Comparison of ENCODE assay signal across 8 cellular contexts in the genomic region with DNA sequence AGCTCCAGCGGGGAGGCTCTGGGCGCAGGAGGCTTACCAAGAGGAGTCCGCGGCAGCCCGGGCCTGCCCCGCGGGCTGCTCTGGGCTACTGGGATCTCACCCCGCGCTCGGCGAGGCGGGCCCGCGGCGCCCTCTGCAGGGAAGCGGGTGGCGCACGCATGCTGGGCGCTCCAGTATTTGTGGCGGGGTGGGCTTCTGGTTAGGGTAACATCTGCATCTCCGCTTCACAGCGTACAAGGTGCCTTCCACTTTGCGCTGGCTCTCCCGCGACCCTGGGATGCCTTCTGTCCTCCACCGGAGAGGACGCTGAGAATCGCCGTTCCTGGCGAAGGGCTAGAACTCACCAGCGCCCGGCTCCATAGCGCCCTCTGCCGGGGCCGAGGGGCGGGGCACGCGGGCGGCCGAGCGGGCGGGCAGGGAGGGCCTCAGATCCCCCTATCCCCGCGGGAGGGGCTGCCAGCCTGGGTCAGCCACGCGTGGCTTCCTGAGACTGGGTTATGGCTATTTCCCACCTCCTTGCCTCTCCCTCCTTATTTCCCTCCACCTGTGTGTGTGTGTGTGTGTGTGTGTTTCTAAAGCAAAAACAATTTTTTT. TPM values are rescaled to one million over a fixed set of nuclear protein-coding genes. Genes with fewer than 3 reads are reported as not detected.
DNase-seq lines count a peak whose midpoint lies in the region; ATAC-seq lines count a peak whose summit lies in the region.

No MANE protein-coding gene starts in this region.

- no peaks in the 10 kb centered on the region for H3K27me3 ChIP-seq in BLaER1 treated with 17β-estradiol and CSF1 and Interleukin-3, amounts not matched to agents 10 nM and 100 nM
- no peaks in the 10 kb centered on the region for H3K27me3 ChIP-seq in ectodermal cell (ENCODE audit: control insufficient read depth, insufficient read depth, low read length, poor library complexity, severe bottlenecking)

- WGBS in ectodermal cell, 2 experiments = 2% methylated on average over 44 to 46 of the region's 46 CpGs

- H3K4me3 ChIP-seq in BLaER1 treated with 17β-estradiol and CSF1 and Interleukin-3, amounts not matched to agents 10 nM and 100 nM = peak overlapping the region; percentile 58 to 73 (median 64)
- peak overlapping the region; percentile 57 for H3K4me3 ChIP-seq in ectodermal cell (ENCODE audit: insufficient read depth, low read depth, low read length)

- H4K20me1 ChIP-seq in BLaER1 treated with 17β-estradiol and CSF1 and Interleukin-3, amounts not matched to agents 10 nM and 100 nM = no peaks in the 10 kb centered on the region

- DNase-seq in NCI-H526 (lab: John Stamatoyannopoulos, UW) (peak; percentile 70 to 94), lung microvascular endothelial cell (ENCODE audit: low read depth in 2 of 2) (peak; percentile 56 to 76)
- DNase-seq in activated CD4-positive, alpha-beta T cell treated with anti-CD3 and anti-CD28 coated beads, Interleukin-2, amount 50 U/mL, for 48 hours = peak; percentile 80 to 83
- peak; percentile 66 to 78 (median 66) for DNase-seq in stimulated activated CD4-positive, alpha-beta T cell treated with anti-CD3 and anti-CD28 coated beads, TNF-alpha, amount 100 ng/mL, for 48 hours (ENCODE audit: low read depth in 3 of 3)

- H3K9ac ChIP-seq in BLaER1 treated with 17β-estradiol and CSF1 and Interleukin-3, amounts not matched to agents 10 nM and 100 nM = peak overlapping the region; percentile 68 to 85 (median 79)

- H3K27ac ChIP-seq in BLaER1 treated with 17β-estradiol and CSF1 and Interleukin-3, amounts not matched to agents 10 nM and 100 nM = peak overlapping the region; percentile 51 to 83 (median 65); a peak in 21 of 22 replicates
- H3K27ac ChIP-seq in ectodermal cell (ENCODE audit: insufficient read depth, low read depth, low read length, poor library complexity, severe bottlenecking) = peak overlapping the region; percentile 23

- peaks cover 4 to 27% (median 15%) of the 10 kb centered on the region in 10 experiments; a peak in 16 of 20 replicates for H3K4me1 ChIP-seq in BLaER1 treated with 17β-estradiol and CSF1 and Interleukin-3, amounts not matched to agents 10 nM and 100 nM
- H3K4me1 ChIP-seq in ectodermal cell (ENCODE audit: control insufficient read depth, insufficient read depth, low read length) = peaks cover 4% of the 10 kb centered on the region

- H3K36me3 ChIP-seq in BLaER1 treated with 17β-estradiol and CSF1 and Interleukin-3, amounts not matched to agents 10 nM and 100 nM = no peaks in the 10 kb centered on the region
- no peaks in the 10 kb centered on the region for H3K36me3 ChIP-seq in ectodermal cell (ENCODE audit: control insufficient read depth, insufficient read depth, low read length)

- H3K4me2 ChIP-seq in BLaER1 treated with 17β-estradiol and CSF1 and Interleukin-3, amounts not matched to agents 10 nM and 100 nM = peak overlapping the region; percentile 75 to 87 (median 80)

- H3K9me3 ChIP-seq in BLaER1 treated with 17β-estradiol and CSF1 and Interleukin-3, amounts not matched to agents 10 nM and 100 nM (replicated peaks in 1 of 11) = no peaks in the 10 kb centered on the region
- H3K9me3 ChIP-seq in ectodermal cell (ENCODE audit: control insufficient read depth, low read length) = no peaks in the 10 kb centered on the region

- peak; percentile 93 for ATAC-seq in GM19328 (IDR thresholded peaks at IDR 0.05; ENCODE audit: unreplicated experiment)
- peak; percentile 95 for ATAC-seq in HG03460 (IDR thresholded peaks at IDR 0.05; ENCODE audit: unreplicated experiment)

RNA-seq across cellular contexts. Expression of a gene that starts 46.6 kb away (rescaled TPM):
- polyA plus RNA-seq in ectodermal cell (2013, experiment 1 of 4) = 7.1 TPM
- polyA plus RNA-seq in ectodermal cell (2013, experiment 2 of 4) = 7.7 TPM
- 9.0 TPM for polyA plus RNA-seq in ectodermal cell (2013, experiment 3 of 4)
- polyA plus RNA-seq in ectodermal cell (2013, experiment 4 of 4) = 10.8 TPM
- total RNA-seq in lung microvascular endothelial cell = 3.1 and 4.6 TPM in 2 replicates

Comparison
In these comparisons a context has a peak if more than half of its experiments do, and no peak if none do; other contexts are left out.
1. Peak in every context shown above with its lines: DNase-seq, ATAC-seq, H3K4me3 ChIP-seq and H3K27ac ChIP-seq.